1 cellular context compared by ENCODE assay signal in genomic region chr11:128550967-128551522, GRCh38.
TF ChIP-seq lines count a peak whose summit lies in the region.

No MANE protein-coding gene starts in this region.

TF ChIP-seq in WTC11, 78 proteins besides CTCF, POLR2A, EP300 and RAD21 (continued from another document):
- TF ChIP-seq ZNF532 (CRISPR knock-in tag; IDR thresholded peaks at IDR 0.05; ENCODE audit: borderline replicate concordance) (no peak), CREM (CRISPR knock-in tag; IDR thresholded peaks at IDR 0.05) (no peak), E2F4 (CRISPR knock-in tag; IDR thresholded peaks at IDR 0.05; ENCODE audit: borderline replicate concordance, low read depth) (no peak), E2F1 (CRISPR knock-in tag; IDR thresholded peaks at IDR 0.05) (no peak), GTF2I (CRISPR knock-in tag; conservative IDR thresholded peaks at IDR 0.05) (no peak), ZNF232 (CRISPR knock-in tag; IDR thresholded peaks at IDR 0.05) (no peak), EMX1 (CRISPR knock-in tag; IDR thresholded peaks at IDR 0.05) (no peak), NR1H2 (CRISPR knock-in tag; IDR thresholded peaks at IDR 0.05) (no peak), ZNF281 (CRISPR knock-in tag; IDR thresholded peaks at IDR 0.05) (no peak)
